In the genomic region with DNA sequence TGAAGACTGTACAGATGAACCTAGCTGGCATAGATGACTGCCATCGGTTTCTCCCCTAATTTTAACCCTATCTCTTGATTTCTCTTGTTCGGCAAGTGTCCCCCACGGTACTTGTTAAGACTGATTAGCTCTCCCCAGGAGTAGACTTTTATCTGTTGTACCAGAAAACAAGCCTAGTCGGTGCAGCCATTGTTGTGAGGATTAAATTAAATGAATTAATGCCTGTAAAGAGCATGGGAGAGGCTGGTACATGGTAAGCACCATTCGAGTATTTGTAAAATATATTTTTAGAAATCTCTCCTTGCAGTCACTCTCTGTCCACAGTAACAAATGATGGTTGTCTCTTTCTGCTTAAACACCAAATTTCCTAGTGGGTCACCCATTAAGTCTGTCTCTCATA, we compare ENCODE assay signal across 1 cellular context.
TF ChIP-seq lines count a peak whose summit lies in the region.

No MANE protein-coding gene starts in this region.

TF ChIP-seq in H1, 55 proteins besides CTCF, POLR2A, EP300 and RAD21:
- no peak for TF ChIP-seq RNF2 (IDR thresholded peaks at IDR 0.05; ENCODE audit: borderline replicate concordance, low read depth, low read length, missing control alignments, poor library complexity, severe bottlenecking)
- no peak for TF ChIP-seq ASH2L (IDR thresholded peaks at IDR 0.05; ENCODE audit: low read length)
- TF ChIP-seq E2F6 (IDR thresholded peaks at IDR 0.05), result no peak
- no peak for TF ChIP-seq SRF (IDR thresholded peaks at IDR 0.05; ENCODE audit: low read depth, low read length)
- TF ChIP-seq HDAC6 (IDR thresholded peaks at IDR 0.05; ENCODE audit: low read depth, low read length), result no peak
- no peak for TF ChIP-seq CHD7 (IDR thresholded peaks at IDR 0.05; ENCODE audit: insufficient replicate concordance, low read length)
- no peak for TF ChIP-seq USF2 (IDR thresholded peaks at IDR 0.05; ENCODE audit: low read length)
- no peak for TF ChIP-seq BRCA1 (IDR thresholded peaks at IDR 0.05; ENCODE audit: low read depth, low read length)
